Comparison of ENCODE assay signal across 1 cellular context in genomic region chr16:85047867-85048455, GRCh38.
TF ChIP-seq lines count a peak whose summit lies in the region.

No MANE protein-coding gene starts in this region.

TF ChIP-seq in K562, 482 proteins besides CTCF, POLR2A, EP300 and RAD21 (continued from another document):
- no peak for TF ChIP-seq FOXP4 (CRISPR knock-in tag; IDR thresholded peaks at IDR 0.05; ENCODE audit: borderline replicate concordance)
- 0 out of 2 replicates have a peak, but pooled peaks have one; percentile 43 for TF ChIP-seq ZNF696 (CRISPR knock-in tag; conservative IDR thresholded peaks at IDR 0.05)
- TF ChIP-seq NR4A1 (CRISPR knock-in tag; IDR thresholded peaks at IDR 0.05): no peak; the same call in 1 of the 2 replicates
- TF ChIP-seq NR4A1 (tag; IDR thresholded peaks at IDR 0.05): no peak
- TF ChIP-seq E2F3 (CRISPR knock-in tag; IDR thresholded peaks at IDR 0.05): 0 out of 2 replicates have a peak, but pooled peaks have one; percentile 18
- TF ChIP-seq SPI1 (IDR thresholded peaks at IDR 0.05; ENCODE audit: borderline replicate concordance, low read depth, low read length): peak; percentile 99
- TF ChIP-seq JUND (IDR thresholded peaks at IDR 0.05; ENCODE audit: borderline replicate concordance, low read depth, low read length): no peak; the same call in 1 of the 2 replicates
- TF ChIP-seq JUND (tag; IDR thresholded peaks at IDR 0.05; ENCODE audit: borderline replicate concordance, low read depth, low read length): 0 out of 3 replicates have a peak, but pooled peaks have one; percentile 13
- peak; percentile 54; the same call in 1 of the 2 replicates for TF ChIP-seq ZEB2 (IDR thresholded peaks at IDR 0.05)
- TF ChIP-seq NKRF (IDR thresholded peaks at IDR 0.05; ENCODE audit: borderline replicate concordance): peak; percentile 38; the same call in 1 of the 2 replicates
- TF ChIP-seq ZNF589 (CRISPR knock-in tag; IDR thresholded peaks at IDR 0.05; ENCODE audit: low read depth): no peak
- peak; percentile 46 for TF ChIP-seq SP1 (CRISPR knock-in tag; IDR thresholded peaks at IDR 0.05)
- TF ChIP-seq MBD2 (IDR thresholded peaks at IDR 0.05; ENCODE audit: borderline replicate concordance, low read depth): 0 out of 2 replicates have a peak, but pooled peaks have one; percentile 25
- 0 out of 2 replicates have a peak, but pooled peaks have one; percentile 26 for TF ChIP-seq HBP1 (CRISPR knock-in tag; IDR thresholded peaks at IDR 0.05)
- TF ChIP-seq KAT7 (CRISPR knock-in tag; IDR thresholded peaks at IDR 0.05; ENCODE audit: borderline replicate concordance): peak; percentile 90
- TF ChIP-seq ZNF395 (CRISPR knock-in tag; IDR thresholded peaks at IDR 0.05): peak; percentile 71; the same call in 1 of the 2 replicates
- 0 out of 2 replicates have a peak, but pooled peaks have one; percentile 16 for TF ChIP-seq TCF7 (IDR thresholded peaks at IDR 0.05; ENCODE audit: borderline replicate concordance)
- peak; percentile 34; the same call in 1 of the 2 replicates for TF ChIP-seq SMARCE1 (IDR thresholded peaks at IDR 0.05)
- TF ChIP-seq ZBTB17 (CRISPR knock-in tag; IDR thresholded peaks at IDR 0.05): 0 out of 2 replicates have a peak, but pooled peaks have one; percentile 6
- peak; percentile 36; the same call in 1 of the 2 replicates for TF ChIP-seq ZBTB2 (IDR thresholded peaks at IDR 0.05)
- no peak for TF ChIP-seq MTA3 (IDR thresholded peaks at IDR 0.05; ENCODE audit: borderline replicate concordance)
- TF ChIP-seq ZBTB26 (CRISPR knock-in tag; IDR thresholded peaks at IDR 0.05): 0 out of 2 replicates have a peak, but pooled peaks have one; percentile 33
- peak; percentile 17; the same call in 1 of the 2 replicates for TF ChIP-seq MYC (IDR thresholded peaks at IDR 0.05; ENCODE audit: low read depth, low read length)
- no peak for TF ChIP-seq MYC (CRISPR knock-in tag; IDR thresholded peaks at IDR 0.05; ENCODE audit: borderline replicate concordance, low read depth)
- no peak for TF ChIP-seq NEUROD1 (IDR thresholded peaks at IDR 0.05; ENCODE audit: borderline replicate concordance, low read depth, low read length, partially characterized antibody)
- 0 out of 2 replicates have a peak, but pooled peaks have one; percentile 16 for TF ChIP-seq ERF (CRISPR knock-in tag; IDR thresholded peaks at IDR 0.05)
- peak; percentile 78 for TF ChIP-seq L3MBTL2 (IDR thresholded peaks at IDR 0.05)
- 0 out of 2 replicates have a peak, but pooled peaks have one; percentile 56 for TF ChIP-seq ZNF41 (CRISPR knock-in tag; conservative IDR thresholded peaks at IDR 0.05)
- peak; percentile 9; the same call in 1 of the 2 replicates for TF ChIP-seq E4F1 (CRISPR knock-in tag; IDR thresholded peaks at IDR 0.05; ENCODE audit: borderline replicate concordance)
- peak; percentile 14; the same call in 1 of the 2 replicates for TF ChIP-seq SOX6 (IDR thresholded peaks at IDR 0.05)
- TF ChIP-seq ETV5 (CRISPR knock-in tag; IDR thresholded peaks at IDR 0.05; ENCODE audit: low read depth): peak; percentile 41; the same call in 1 of the 2 replicates
- TF ChIP-seq PCBP2 (IDR thresholded peaks at IDR 0.05; ENCODE audit: low read depth, low read length, poor library complexity, severe bottlenecking): no peak
- TF ChIP-seq DEAF1 (CRISPR knock-in tag; IDR thresholded peaks at IDR 0.05): 0 out of 2 replicates have a peak, but pooled peaks have one; percentile 21
- TF ChIP-seq KDM5B (IDR thresholded peaks at IDR 0.05; ENCODE audit: insufficient replicate concordance, low read depth, low read length): no peak
- TF ChIP-seq ZNF239 (CRISPR knock-in tag; IDR thresholded peaks at IDR 0.05): 0 out of 2 replicates have a peak, but pooled peaks have one; percentile 23
- TF ChIP-seq ETV1 (tag; conservative IDR thresholded peaks at IDR 0.05; ENCODE audit: low read depth): 0 out of 2 replicates have a peak, but pooled peaks have one; percentile 11
- no peak for TF ChIP-seq GTF2F1 (IDR thresholded peaks at IDR 0.05; ENCODE audit: low read depth, low read length)
- no peak for TF ChIP-seq CBX5 (IDR thresholded peaks at IDR 0.05; ENCODE audit: borderline replicate concordance, low read depth)
- peak; percentile 47 to 72 for TF ChIP-seq E2F6 (IDR thresholded peaks at IDR 0.05; ENCODE audit: borderline replicate concordance in 1 of 2, extremely low read depth in 1 of 2, insufficient read depth in 1 of 2, insufficient read length in 1 of 2, low read depth in 1 of 2, low read length in 1 of 2, poor library complexity in 1 of 2, severe bottlenecking in 1 of 2)
